ENCODE assay signal across 37 cellular contexts in genomic region chr5:145838276-145838675, GRCh38. TPM values are rescaled to one million over a fixed set of nuclear protein-coding genes. Genes with fewer than 3 reads are reported as not detected.
"Had no signal": no experiment of that assay in that cellular context is flagged by ENCODE, and none has a peak within 500 bp of the region (broad histone marks: within the 10 kb centered on the region; RNA-seq: fewer than 3 reads in every experiment).

No MANE protein-coding gene starts in this region.

- H3K9me3 ChIP-seq: tibial artery had no signal

- H3K4me3 ChIP-seq: skin epidermis, tibial artery had no signal

- DNase-seq: activated CD4-positive, alpha-beta T cell treated with anti-CD3 and anti-CD28 coated beads for 36 hours; activated CD4-positive, alpha-beta T cell treated with anti-CD3 and anti-CD28 coated beads, Interleukin-2, amount 50 U/mL, for 4 hours; activated CD4-positive, CD25-positive, alpha-beta regulatory T cell; activated CD8-positive, alpha-beta memory T cell treated with anti-CD3 and anti-CD28 coated beads for 24 hours; activated effector memory CD4-positive, alpha-beta T cell treated with anti-CD3 and anti-CD28 coated beads, Interleukin-2, amount 50 U/mL, for 16 hours; activated naive CD4-positive, alpha-beta T cell treated with anti-CD3 and anti-CD28 coated beads for 36 hours; activated naive CD8-positive, alpha-beta T cell treated with anti-CD3 and anti-CD28 coated beads for 36 hours; amniotic stem cell; caudate nucleus; cortex of kidney; effector memory CD8-positive, alpha-beta T cell; foreskin fibroblast; head of caudate nucleus; hypothalamus; immature natural killer cell; kidney; left colon; mammary epithelial cell; naive B cell; posterior cingulate gyrus; stimulated activated CD4-positive, alpha-beta T cell treated with anti-CD3 and anti-CD28 coated beads, Interleukin-4, amount 100 ng/mL, for 24 hours; substantia nigra; T-helper 1 cell; tibial artery had no signal

- H3K27ac ChIP-seq: skin epidermis, tibial artery had no signal

- ATAC-seq: activated CD4-positive, alpha-beta T cell treated with anti-CD3 and anti-CD28 coated beads for 36 hours; effector memory CD8-positive, alpha-beta T cell; esophagus mucosa; left colon; sciatic nerve; stimulated activated effector memory CD8-positive, alpha-beta T cell treated with anti-CD3 and anti-CD28 coated beads, Interleukin-12 subunit alpha, Interleukin-12 subunit beta, amount 100 ng/mL, for 72 hours had no signal

- H3K36me3 ChIP-seq: tibial artery had no signal

- H3K27me3 ChIP-seq: tibial artery had no signal

RNA-seq across cellular contexts. Expression of gene PRELID2, which starts 3.1 kb away (rescaled TPM):
- polyA plus RNA-seq: neural cell had no signal

RNA-seq across cellular contexts. Expression of gene GRXCR2, which starts 34.5 kb away (rescaled TPM):
- total RNA-seq: activated CD4-positive, alpha-beta T cell treated with anti-CD3 and anti-CD28 coated beads for 36 hours; activated naive CD4-positive, alpha-beta T cell treated with anti-CD3 and anti-CD28 coated beads for 36 hours; activated naive CD8-positive, alpha-beta T cell treated with anti-CD3 and anti-CD28 coated beads for 36 hours; activated T-helper 1 cell treated with anti-CD3 and anti-CD28 coated beads, Interleukin-12 subunit alpha, Interleukin-12 subunit beta, Interleukin-2, Interleukin-4 antibody, amounts not matched to agents 30 ng/mL and 10 ng/mL and 1 ng/mL, durations not matched to agents 14 hours and 24 hours and 36 hours; astrocyte; chondrocyte; endothelial cell of umbilical vein; esophagus mucosa; kidney; left colon; liver; mammary epithelial cell; mesothelial cell of epicardium; omental fat pad; sciatic nerve; urinary bladder had no signal
- polyA plus RNA-seq: endothelial cell of umbilical vein, immature natural killer cell, liver, mammary epithelial cell, neural cell, urinary bladder had no signal
